16 cellular contexts compared by ENCODE assay signal in genomic region chr12:131913666-131914065, GRCh38. TPM values are rescaled to one million over a fixed set of nuclear protein-coding genes. Genes with fewer than 3 reads are reported as not detected.
DNase-seq lines count a peak whose midpoint lies in the region; ATAC-seq and TF ChIP-seq lines count a peak whose summit lies in the region.
"Had no signal": no experiment of that assay in that cellular context is flagged by ENCODE, and none has a peak within 500 bp of the region (broad histone marks: within the 10 kb centered on the region; RNA-seq: fewer than 3 reads in every experiment).

No MANE protein-coding gene starts in this region.

- TF ChIP-seq CTCF in BE2C (IDR thresholded peaks at IDR 0.05; ENCODE audit: low read depth, low read length), result no peak
- no peak for TF ChIP-seq CTCF in GM06990 (IDR thresholded peaks at IDR 0.05; ENCODE audit: insufficient read depth, low read length, poor library complexity, severe bottlenecking)

- peaks cover 14% of the 10 kb centered on the region for H3K4me1 ChIP-seq in BE2C
- H3K4me1 ChIP-seq: HAP-1 had no signal

- H3K27me3 ChIP-seq in BE2C, result no peaks in the 10 kb centered on the region
- H3K27me3 ChIP-seq in GM06990 (replicated peaks; ENCODE audit: control insufficient read depth, insufficient read depth, low read length), result no peaks in the 10 kb centered on the region
- H3K27me3 ChIP-seq: BLaER1 treated with 17β-estradiol and CSF1 and Interleukin-3, amounts not matched to agents 10 nM and 100 nM had no signal

- DNase-seq in BE2C (peak; percentile 9), GM06990 (ENCODE audit: extremely low read depth, insufficient read length) (peak; percentile 3), iPS-NIHi11 (ENCODE audit: low spot score) (peak; percentile 9), LoVo (ENCODE audit: low spot score) (no peak)
- DNase-seq: CD4-positive, alpha-beta T cell; CD8-positive, alpha-beta memory T cell; DMS 273 treated with DMSO at 0.1 percent for 48 hours; DMS79; EL; GDM1; GOT3; HFFc6 had no signal

- H3K36me3 ChIP-seq in BE2C, result peaks cover 6% of the 10 kb centered on the region; the same call in 1 of the 2 replicates
- H3K36me3 ChIP-seq in GM06990 (ENCODE audit: control insufficient read depth, insufficient read depth, low read length), result peaks cover 11% of the 10 kb centered on the region

- H3K4me3 ChIP-seq in BE2C (ENCODE audit: low read depth, low read length), result no peak overlapping the region
- no peak overlapping the region for H3K4me3 ChIP-seq in GM06990 (replicated peaks; ENCODE audit: low read depth, low read length)
- H3K4me3 ChIP-seq: BLaER1 treated with 17β-estradiol and CSF1 and Interleukin-3, amounts not matched to agents 10 nM and 100 nM; HAP-1 had no signal

- H3K9me3 ChIP-seq in BE2C, result no peaks in the 10 kb centered on the region
- H3K9me3 ChIP-seq: BLaER1 treated with 17β-estradiol and CSF1 and Interleukin-3, amounts not matched to agents 10 nM and 100 nM; HAP-1 had no signal

- ATAC-seq in HG03442 (IDR thresholded peaks at IDR 0.05; ENCODE audit: unreplicated experiment), result no peak
- ATAC-seq in HG02642 (IDR thresholded peaks at IDR 0.05; ENCODE audit: poor library complexity, unreplicated experiment), result no peak

RNA-seq across cellular contexts. Expression of gene PUS1, which starts 15.4 kb away (rescaled TPM):
- polyA plus RNA-seq in BE2C (2012; ENCODE audit: insufficient read depth, insufficient read length, low read depth), result 128 TPM

RNA-seq across cellular contexts. Expression of gene ULK1, which starts 19.2 kb away (rescaled TPM):
- 43.2 TPM for polyA plus RNA-seq in BE2C (2012; ENCODE audit: insufficient read depth, insufficient read length, low read depth)

RNA-seq across cellular contexts. Expression of gene EP400, which starts 36.1 kb away (rescaled TPM):
- 50.5 TPM for polyA plus RNA-seq in BE2C (2012; ENCODE audit: insufficient read depth, insufficient read length, low read depth)
